Comparison of ENCODE assay signal across 29 cellular contexts in genomic region chr7:145378197-145378596, GRCh38.
"Had no signal": no experiment of that assay in that cellular context is flagged by ENCODE, and none has a peak within 500 bp of the region (broad histone marks: within the 10 kb centered on the region; RNA-seq: fewer than 3 reads in every experiment).

No MANE protein-coding gene starts in this region.

- H3K27me3 Mint-ChIP-seq: activated CD4-positive, alpha-beta memory T cell treated with anti-CD3 and anti-CD28 coated beads, Interleukin-2, amount 10 ng/mL, durations not matched to agents 7 days and 5 days; activated CD4-positive, alpha-beta T cell treated with anti-CD3 and anti-CD28 coated beads for 36 hours; activated naive CD8-positive, alpha-beta T cell treated with anti-CD3 and anti-CD28 coated beads for 36 hours; activated T-helper 17 cell treated with anti-CD3 and anti-CD28 coated beads, Interleukin-2, amount 50 U/mL, for 72 hours; dendritic cell treated with granulocyte-macrophage colony-stimulating factor and Interleukin-4, amounts not matched to agents 40 ng/mL and 50 ng/mL, for 4 days; T-cell had no signal

- H3K4me1 Mint-ChIP-seq: activated CD4-positive, alpha-beta memory T cell treated with anti-CD3 and anti-CD28 coated beads, Interleukin-2, amount 10 ng/mL, durations not matched to agents 7 days and 5 days; activated CD4-positive, alpha-beta T cell treated with anti-CD3 and anti-CD28 coated beads for 36 hours; activated naive CD8-positive, alpha-beta T cell treated with anti-CD3 and anti-CD28 coated beads for 36 hours; activated T-helper 17 cell treated with anti-CD3 and anti-CD28 coated beads, Interleukin-2, amount 50 U/mL, for 72 hours; T-cell had no signal

- H3K4me3 Mint-ChIP-seq: activated CD4-positive, alpha-beta memory T cell treated with anti-CD3 and anti-CD28 coated beads, Interleukin-2, amount 10 ng/mL, durations not matched to agents 7 days and 5 days; activated CD4-positive, alpha-beta T cell treated with anti-CD3 and anti-CD28 coated beads for 36 hours; activated naive CD4-positive, alpha-beta T cell treated with anti-CD3 and anti-CD28 coated beads for 36 hours; activated naive CD8-positive, alpha-beta T cell treated with anti-CD3 and anti-CD28 coated beads for 36 hours; activated T-helper 17 cell treated with anti-CD3 and anti-CD28 coated beads, Interleukin-2, amount 50 U/mL, for 72 hours; dendritic cell treated with granulocyte-macrophage colony-stimulating factor and Interleukin-4, amounts not matched to agents 40 ng/mL and 50 ng/mL, for 4 days; T-cell had no signal

- FAIRE-seq: colon, RCC 7860, TTC549 had no signal

- H3K27ac Mint-ChIP-seq: activated CD4-positive, alpha-beta memory T cell treated with anti-CD3 and anti-CD28 coated beads, Interleukin-2, amount 10 ng/mL, durations not matched to agents 7 days and 5 days; activated CD4-positive, alpha-beta T cell treated with anti-CD3 and anti-CD28 coated beads for 36 hours; activated naive CD4-positive, alpha-beta T cell treated with anti-CD3 and anti-CD28 coated beads for 36 hours; activated naive CD8-positive, alpha-beta T cell treated with anti-CD3 and anti-CD28 coated beads for 36 hours; activated T-helper 17 cell treated with anti-CD3 and anti-CD28 coated beads, Interleukin-2, amount 50 U/mL, for 72 hours; dendritic cell treated with granulocyte-macrophage colony-stimulating factor and Interleukin-4, amounts not matched to agents 40 ng/mL and 50 ng/mL, for 4 days; T-cell had no signal

- H3K4me3 ChIP-seq: cardiac muscle cell had no signal

- H3K36me3 Mint-ChIP-seq: activated naive CD8-positive, alpha-beta T cell treated with anti-CD3 and anti-CD28 coated beads for 36 hours; T-cell had no signal

- ATAC-seq: activated CD4-positive, alpha-beta T cell treated with anti-CD3 and anti-CD28 coated beads for 36 hours; activated T-helper 17 cell treated with anti-CD3 and anti-CD28 coated beads, Interleukin-2, amount 50 U/mL, for 72 hours; PC-3; T-cell had no signal

- H3K27me3 ChIP-seq: brain microvascular endothelial cell, cardiac muscle cell had no signal

- H3K9me3 Mint-ChIP-seq: activated CD4-positive, alpha-beta memory T cell treated with anti-CD3 and anti-CD28 coated beads, Interleukin-2, amount 10 ng/mL, durations not matched to agents 7 days and 5 days; activated T-helper 17 cell treated with anti-CD3 and anti-CD28 coated beads, Interleukin-2, amount 50 U/mL, for 72 hours had no signal

- H3K27ac ChIP-seq: brain microvascular endothelial cell, cardiac muscle cell, VCaP had no signal

- DNase-seq: activated CD4-positive, alpha-beta memory T cell treated with anti-CD3 and anti-CD28 coated beads, Interleukin-2, amount 10 ng/mL, durations not matched to agents 7 days and 5 days; activated CD4-positive, alpha-beta T cell treated with anti-CD3 and anti-CD28 coated beads for 36 hours; activated CD4-positive, alpha-beta T cell treated with anti-CD3 and anti-CD28 coated beads, Interleukin-2, amount 50 U/mL, for 1 hour; activated gamma-delta T cell; activated naive CD4-positive, alpha-beta T cell treated with anti-CD3 and anti-CD28 coated beads for 36 hours; activated naive CD8-positive, alpha-beta T cell treated with anti-CD3 and anti-CD28 coated beads for 36 hours; activated T-cell treated with anti-CD3 and anti-CD28 coated beads for 4 hours; activated T-cell treated with anti-CD3 and anti-CD28 coated beads, Interleukin-2, amount 50 U/mL, for 48 hours; brain microvascular endothelial cell; cerebellar nuclear complex; NCI-H1048; NCI-H187 treated with DMSO at 0.1 percent for 48 hours; NCI-H2081 treated with DMSO at 0.1 percent for 48 hours; NCI-H226; NCI-H526 treated with DMSO at 0.1 percent for 48 hours; NCI-H82; NK-92 treated with Interleukin-12 subunit alpha and Interleukin-12 subunit beta, amount 100 ng/mL, for 24 hours; PC-3; SHP77 treated with DMSO at 0.1 percent for 48 hours; T-cell; T-helper 2 cell; T1000 had no signal

- H3K36me3 ChIP-seq: brain microvascular endothelial cell, cardiac muscle cell had no signal
